26 cellular contexts compared by ENCODE assay signal in genomic region chr10:71135276-71135675, GRCh38.
"Had no signal": no experiment of that assay in that cellular context is flagged by ENCODE, and none has a peak within 500 bp of the region (broad histone marks: within the 10 kb centered on the region; RNA-seq: fewer than 3 reads in every experiment).

No MANE protein-coding gene starts in this region.

- H3K4me3 ChIP-seq: left lung, lower lobe of right lung, neural progenitor cell, skin epidermis, stomach, testis, thyroid gland, transverse colon, upper lobe of left lung, vagina had no signal

- H3K27ac Mint-ChIP-seq: naive thymus-derived CD8-positive, alpha-beta T cell; nephron progenitor cell; neural progenitor cell; progenitor cell of endocrine pancreas; stimulated activated naive B cell treated with anti-CD40 and anti-IgM and Interleukin-4, amounts not matched to agents 10 μg/mL and 1 μg/mL and 100 μg/mL, for 72 hours had no signal

- H3K4me1 Mint-ChIP-seq: stimulated activated naive B cell treated with anti-CD40 and anti-IgM and Interleukin-4, amounts not matched to agents 10 μg/mL and 1 μg/mL and 100 μg/mL, for 72 hours had no signal

- H3K4me3 Mint-ChIP-seq: naive thymus-derived CD8-positive, alpha-beta T cell; nephron progenitor cell; neural progenitor cell; stimulated activated naive B cell treated with anti-CD40 and anti-IgM and Interleukin-4, amounts not matched to agents 10 μg/mL and 1 μg/mL and 100 μg/mL, for 72 hours had no signal

- H3K36me3 Mint-ChIP-seq: naive thymus-derived CD8-positive, alpha-beta T cell; neural progenitor cell; stimulated activated naive B cell treated with anti-CD40 and anti-IgM and Interleukin-4, amounts not matched to agents 10 μg/mL and 1 μg/mL and 100 μg/mL, for 72 hours had no signal

- DNase-seq: hippocampal formation; kidney glomerular epithelial cell; left cardiac atrium; left lung; lower lobe of right lung; mammary epithelial cell; mesenchymal stem cell; naive thymus-derived CD8-positive, alpha-beta T cell; nephron progenitor cell; occipital lobe; right cardiac atrium; stimulated activated CD4-positive, alpha-beta T cell treated with anti-CD3 and anti-CD28 coated beads, Interleukin-12 subunit alpha, Interleukin-12 subunit beta, amount 100 ng/mL, for 4 hours; stimulated activated CD4-positive, alpha-beta T cell treated with anti-CD3 and anti-CD28 coated beads, Interleukin-15, amount 100 ng/mL, for 24 hours; stimulated activated CD4-positive, alpha-beta T cell treated with anti-CD3 and anti-CD28 coated beads, Interleukin-2, amount 100 ng/mL, for 24 hours; stimulated activated CD4-positive, alpha-beta T cell treated with anti-CD3 and anti-CD28 coated beads, Interleukin-4, amount 100 ng/mL, for 1 hour; stimulated activated naive B cell treated with anti-CD40 and anti-IgM and Interleukin-4, amounts not matched to agents 10 μg/mL and 1 μg/mL and 100 μg/mL, for 72 hours; stimulated activated naive CD8-positive, alpha-beta T cell treated with anti-CD3 and anti-CD28 coated beads, Interleukin-15, Interleukin-2, amounts not matched to agents 100 U/mL and 50 U/mL, for 24 hours; stomach; testis; thyroid gland; transverse colon; upper lobe of left lung had no signal

- H3K9me3 Mint-ChIP-seq: naive thymus-derived CD8-positive, alpha-beta T cell; nephron progenitor cell; neural progenitor cell; stimulated activated naive B cell treated with anti-CD40 and anti-IgM and Interleukin-4, amounts not matched to agents 10 μg/mL and 1 μg/mL and 100 μg/mL, for 72 hours had no signal
